8 cellular contexts compared by ENCODE assay signal in the genomic region with DNA sequence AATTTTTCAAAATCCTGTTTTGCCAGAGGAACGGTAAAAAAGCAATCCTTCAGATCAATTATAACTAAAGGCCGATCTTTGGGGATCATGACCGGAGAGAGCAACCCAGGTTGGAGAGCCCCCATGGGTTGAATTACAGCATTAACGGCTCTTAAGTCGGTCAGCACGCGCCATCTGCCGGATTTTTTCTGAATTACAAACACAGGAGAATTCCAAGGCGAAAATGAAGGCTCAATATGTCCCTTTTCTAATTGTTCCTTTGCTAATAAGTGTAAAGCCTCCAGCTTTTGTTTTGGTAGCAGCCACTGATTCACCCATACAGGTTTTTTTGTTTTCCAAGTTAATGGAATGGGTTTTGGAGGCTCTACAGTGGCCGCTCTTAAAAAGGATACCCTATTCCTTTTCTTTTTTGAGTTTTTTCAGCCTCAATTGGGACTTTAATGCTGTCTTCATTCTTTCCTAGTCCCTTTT. TPM values are rescaled to one million over a fixed set of nuclear protein-coding genes. Genes with fewer than 3 reads are reported as not detected.
DNase-seq lines count a peak whose midpoint lies in the region; ATAC-seq and TF ChIP-seq lines count a peak whose summit lies in the region.

No MANE protein-coding gene starts in this region.

- TF ChIP-seq CTCF in OCI-LY1 (IDR thresholded peaks at IDR 0.05; ENCODE audit: low read length) (peak; percentile 69), fibroblast of lung (conservative IDR thresholded peaks at IDR 0.05 in 1 of 2, IDR thresholded peaks at IDR 0.05 in 1 of 2; ENCODE audit: low read depth in 1 of 2, low read length in 2 of 2) (peak; percentile 47 to 56), tibial nerve (IDR thresholded peaks at IDR 0.05) (peak; percentile 68 to 87 (median 82))

- no peak overlapping the region for H3K4me3 ChIP-seq in CD4-positive, alpha-beta memory T cell (ENCODE audit: low read length in 2 of 2)
- no peak overlapping the region for H3K4me3 ChIP-seq in Jurkat, Clone E6-1 (ENCODE audit: low read length)
- no peak overlapping the region for H3K4me3 ChIP-seq in OCI-LY1 (ENCODE audit: low read depth, low read length, poor library complexity, severe bottlenecking)
- no peak overlapping the region for H3K4me3 ChIP-seq in fibroblast of lung (replicated peaks in 1 of 4; ENCODE audit: control extremely low read depth in 1 of 4, insufficient read depth in 1 of 4, low read depth in 3 of 4, low read length in 4 of 4)
- no peak overlapping the region for H3K4me3 ChIP-seq in tibial nerve

- H3K9me3 ChIP-seq in CD4-positive, alpha-beta memory T cell (ENCODE audit: control insufficient read depth in 1 of 2, low read length in 2 of 2) = no peaks in the 10 kb centered on the region
- H3K9me3 ChIP-seq in OCI-LY1 (ENCODE audit: low read length) (no peaks in the 10 kb centered on the region), fibroblast of lung (ENCODE audit: control insufficient read depth, insufficient read depth, low read depth, low read length) (no peaks in the 10 kb centered on the region), tibial nerve (no peaks in the 10 kb centered on the region)

- no peaks in the 10 kb centered on the region for H3K9me3 Mint-ChIP-seq in CD4-positive, alpha-beta memory T cell

- H3K27ac ChIP-seq in CD4-positive, alpha-beta memory T cell (ENCODE audit: low read depth, low read length) = no peak overlapping the region
- no peak overlapping the region for H3K27ac ChIP-seq in OCI-LY1 (ENCODE audit: low read depth, low read length, poor library complexity, severe bottlenecking)
- no peak overlapping the region for H3K27ac ChIP-seq in fibroblast of lung (ENCODE audit: insufficient read depth, low read length)
- H3K27ac ChIP-seq in tibial nerve = no peak overlapping the region

- WGBS in tibial nerve, 2 donors = 8 to 10% methylated on average over 10 of the region's 10 CpGs

- peaks cover 4 to 11% (median 6%) of the 10 kb centered on the region in 4 donors for H3K4me1 Mint-ChIP-seq in CD4-positive, alpha-beta memory T cell

- no peaks in the 10 kb centered on the region for H3K27me3 ChIP-seq in CD4-positive, alpha-beta memory T cell (ENCODE audit: insufficient read depth, low read length)
- H3K27me3 ChIP-seq in OCI-LY1 (ENCODE audit: insufficient read depth, low read length) (no peaks in the 10 kb centered on the region), fibroblast of lung (ENCODE audit: control insufficient read depth, insufficient read depth, low read length) (no peaks in the 10 kb centered on the region), tibial nerve (no peaks in the 10 kb centered on the region)

- no peak for TF ChIP-seq EP300 in tibial nerve (IDR thresholded peaks at IDR 0.05)

- CTCF ChIA-PET in CD4-positive, alpha-beta memory T cell (lab: Charles Lee; ENCODE audit: partially characterized antibody) = interaction anchor here (0.7 to 4.7 kb wide), 10 partner anchors 16 to 351 kb away, joined by 3 to 69 read pairs (median 4); a partner anchor contains a TSS

- peaks cover 8% of the 10 kb centered on the region for H3K4me1 ChIP-seq in CD4-positive, alpha-beta memory T cell (ENCODE audit: insufficient read depth, low read length)
- H3K4me1 ChIP-seq in OCI-LY1 (ENCODE audit: insufficient read depth, low read length, severe bottlenecking) (peaks cover 28% of the 10 kb centered on the region), fibroblast of lung (ENCODE audit: control insufficient read depth, extremely low read depth, insufficient read depth, low read length) (peaks cover 4% of the 10 kb centered on the region), tibial nerve (peaks cover 0 to 6% (median 3%) of the 10 kb centered on the region in 4 donors)

- H2AFZ ChIP-seq in OCI-LY1 (ENCODE audit: low read length) = no peak overlapping the region
- H2AFZ ChIP-seq in fibroblast of lung (ENCODE audit: low read length) = peak overlapping the region; percentile 30

- no peaks in the 10 kb centered on the region for H3K9me2 ChIP-seq in OCI-LY1 (ENCODE audit: low read depth, low read length)

- intact Hi-C loops in CD4-positive, alpha-beta memory T cell (cut with micrococcal nuclease) = loop anchor here (1.0 to 2.0 kb wide), 3 partner anchors 20 to 238 kb away; a partner anchor contains a TSS

- POLR2A ChIA-PET in CD4-positive, alpha-beta memory T cell (lab: Charles Lee; ENCODE audit: partially characterized antibody) = no interaction called here

- no peaks in the 10 kb centered on the region for H3K27me3 Mint-ChIP-seq in CD4-positive, alpha-beta memory T cell

- no peak overlapping the region for H3K4me3 Mint-ChIP-seq in CD4-positive, alpha-beta memory T cell

- H3K36me3 Mint-ChIP-seq in CD4-positive, alpha-beta memory T cell = no peaks in the 10 kb centered on the region

- no peak overlapping the region for H3K4me2 ChIP-seq in OCI-LY1 (ENCODE audit: low read length)
- no peak overlapping the region for H3K4me2 ChIP-seq in fibroblast of lung (ENCODE audit: extremely low read depth, insufficient read depth, low read length)

- no peak for ATAC-seq in HG02840 (IDR thresholded peaks at IDR 0.05; ENCODE audit: low FRiP score, unreplicated experiment)

- peak; percentile 62 to 74 (median 69) for DNase-seq in CD4-positive, alpha-beta memory T cell
- DNase-seq in Jurkat, Clone E6-1 (ENCODE audit: low read depth, low spot score) = peak; percentile 64
- peak; percentile 84 for DNase-seq in activated CD8-positive, alpha-beta memory T cell treated with anti-CD3 and anti-CD28 coated beads, Interleukin-2, amount 50 U/mL, for 48 hours
- peak; percentile 53 to 73 for DNase-seq in fibroblast of lung (ENCODE audit: low read depth in 2 of 2)
- peak; percentile 22 for DNase-seq in occipital lobe (lab: John Stamatoyannopoulos, UW)
- DNase-seq in tibial nerve (ENCODE audit: low spot score in 2 of 2) = peak; percentile 49 to 90

- H3K79me2 ChIP-seq in OCI-LY1 (ENCODE audit: insufficient read depth, low read length) = no peaks in the 10 kb centered on the region
- H3K79me2 ChIP-seq in fibroblast of lung (ENCODE audit: control insufficient read depth, insufficient read depth, low read length) = no peaks in the 10 kb centered on the region

- H3K27ac Mint-ChIP-seq in CD4-positive, alpha-beta memory T cell = peak overlapping the region in 3 of 7 donors; percentile 1 to 76 (median 56)

- TF ChIP-seq POLR2A in tibial nerve (IDR thresholded peaks at IDR 0.05) = no peak

- no peaks in the 10 kb centered on the region for H3K36me3 ChIP-seq in CD4-positive, alpha-beta memory T cell (ENCODE audit: insufficient read depth, low read length)
- H3K36me3 ChIP-seq in OCI-LY1 (ENCODE audit: insufficient read depth, low read length) = no peaks in the 10 kb centered on the region
- no peaks in the 10 kb centered on the region for H3K36me3 ChIP-seq in fibroblast of lung (ENCODE audit: control insufficient read depth, insufficient read depth, low read length)
- no peaks in the 10 kb centered on the region for H3K36me3 ChIP-seq in tibial nerve

- H3K9ac ChIP-seq in OCI-LY1 (ENCODE audit: low read length) (no peak overlapping the region), fibroblast of lung (ENCODE audit: insufficient read depth, low read length) (no peak overlapping the region)

- H4K20me1 ChIP-seq in OCI-LY1 (ENCODE audit: insufficient read depth, low read length) (no peaks in the 10 kb centered on the region), fibroblast of lung (ENCODE audit: control insufficient read depth, extremely low read depth, insufficient read depth, low read length) (no peaks in the 10 kb centered on the region)

- H3F3A ChIP-seq in OCI-LY1 (ENCODE audit: insufficient read depth, low read length) = no peaks in the 10 kb centered on the region

RNA-seq across cellular contexts. Expression of a gene that starts 16.9 kb away (rescaled TPM):
- not detected for total RNA-seq in CD4-positive, alpha-beta memory T cell
- not detected for polyA plus RNA-seq in CD4-positive, alpha-beta memory T cell
- not detected for polyA plus RNA-seq in Jurkat, Clone E6-1 (2012; ENCODE audit: insufficient read depth, insufficient read length)
- total RNA-seq in fibroblast of lung (not detected in 2 replicates), occipital lobe (not detected), tibial nerve (not detected)
- polyA plus RNA-seq in fibroblast of lung = not detected in 2 replicates
- polyA plus RNA-seq in fibroblast of lung (2012) = not detected in 2 replicates
- polyA minus RNA-seq in fibroblast of lung (ENCODE audit: low replicate concordance) = not detected in 2 replicates

RNA-seq across cellular contexts. Expression of a gene that starts 19.5 kb away (rescaled TPM):
- total RNA-seq in CD4-positive, alpha-beta memory T cell = 10 to 100 TPM; 89.2 to 89.8 TPM
- 10 to 100 TPM; 39.6 to 82.2 TPM for polyA plus RNA-seq in CD4-positive, alpha-beta memory T cell
- 118 TPM for polyA plus RNA-seq in Jurkat, Clone E6-1 (2012; ENCODE audit: insufficient read depth, insufficient read length)
- total RNA-seq in fibroblast of lung (108 and 127 TPM in 2 replicates), occipital lobe (156 TPM), tibial nerve (10 to 100 TPM; 59.0 to 89.2 (median 83.7) TPM)
- polyA plus RNA-seq in fibroblast of lung = 80.0 and 81.0 TPM in 2 replicates
- 74.8 and 75.5 TPM in 2 replicates for polyA plus RNA-seq in fibroblast of lung (2012)
- polyA minus RNA-seq in fibroblast of lung (ENCODE audit: low replicate concordance) = 63.3 and 67.8 TPM in 2 replicates

RNA-seq across cellular contexts. Expression of a gene that starts 30.4 kb away (rescaled TPM):
- 10 to 100 TPM; 83.4 to 86.7 TPM for total RNA-seq in CD4-positive, alpha-beta memory T cell
- polyA plus RNA-seq in CD4-positive, alpha-beta memory T cell = 10 to 100 TPM; 92.7 to 95.8 TPM
- polyA plus RNA-seq in Jurkat, Clone E6-1 (2012; ENCODE audit: insufficient read depth, insufficient read length) = 72.3 TPM
- total RNA-seq in fibroblast of lung (23.9 and 30.4 TPM in 2 replicates), occipital lobe (24.6 TPM), tibial nerve (10 to 100 TPM; 42.6 to 50.3 (median 47.1) TPM)
- 30.3 and 38.8 TPM in 2 replicates for polyA plus RNA-seq in fibroblast of lung
- 29.5 and 35.6 TPM in 2 replicates for polyA plus RNA-seq in fibroblast of lung (2012)
- 20.7 and 28.8 TPM in 2 replicates for polyA minus RNA-seq in fibroblast of lung (ENCODE audit: low replicate concordance)

Comparison
In these comparisons a context has a peak if more than half of its experiments do, and no peak if none do; other contexts are left out.
1. DNase-seq: peak in every context shown above with its lines; median percentile 84 in activated CD8-positive, alpha-beta memory T cell treated with anti-CD3 and anti-CD28 coated beads, Interleukin-2, amount 50 U/mL, for 48 hours; 70 in tibial nerve; 69 in CD4-positive, alpha-beta memory T cell; 64 in Jurkat, Clone E6-1; 63 in fibroblast of lung; 22 in occipital lobe.